1 cellular context compared by ENCODE assay signal in the genomic region with DNA sequence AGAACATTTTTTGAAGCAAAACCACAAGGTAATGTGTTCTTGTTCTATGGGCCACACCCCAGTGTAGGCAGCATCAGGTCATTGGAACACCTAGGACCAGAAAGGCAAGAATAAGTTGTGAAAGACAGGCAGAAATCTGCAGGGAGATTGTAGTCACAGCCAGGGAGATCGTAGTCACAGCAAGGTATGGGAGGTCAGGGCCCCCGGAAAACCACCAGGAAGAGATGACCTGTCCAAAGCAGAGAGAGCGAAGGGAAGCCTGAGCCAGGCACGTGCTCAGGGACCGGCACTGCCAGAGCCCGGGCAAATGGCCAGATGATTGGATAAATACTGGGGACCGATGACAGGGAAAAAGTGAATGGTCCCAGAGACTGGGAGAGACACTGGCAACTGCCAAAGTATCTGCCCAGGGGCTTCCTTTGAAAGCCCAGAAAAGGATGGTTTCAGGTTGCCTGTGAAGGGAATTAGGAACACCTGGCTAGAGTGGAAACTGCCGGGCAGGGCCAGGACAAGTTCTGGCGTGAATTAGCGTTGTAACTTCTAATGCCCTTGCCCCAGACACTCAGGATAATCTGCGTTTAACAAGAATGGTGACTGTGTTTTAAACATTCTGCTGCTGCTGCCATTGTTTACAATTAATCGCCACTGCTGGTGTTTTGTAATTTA.
TF ChIP-seq lines count a peak whose summit lies in the region.

No MANE protein-coding gene starts in this region.

TF ChIP-seq in GM23338, 12 proteins besides CTCF, POLR2A, EP300 and RAD21 (continued from another document):
- TF ChIP-seq POLR2AphosphoS5 (IDR thresholded peaks at IDR 0.05; ENCODE audit: low read depth): no peak
TF ChIP-seq in GM23338: peak in this region for 0.
